9 cellular contexts compared by ENCODE assay signal in genomic region chr4:5142726-5143125, GRCh38.
DNase-seq lines count a peak whose midpoint lies in the region; ATAC-seq and TF ChIP-seq lines count a peak whose summit lies in the region.
"Had no signal": no experiment of that assay in that cellular context is flagged by ENCODE, and none has a peak within 500 bp of the region (broad histone marks: within the 10 kb centered on the region; RNA-seq: fewer than 3 reads in every experiment).

No MANE protein-coding gene starts in this region.

- H3K27me3 Mint-ChIP-seq in T-helper 2 cell treated with Interferon-gamma antibody and Interleukin-4, amounts not matched to agents 5 μg/mL and 100 μg/mL, for 36 hours (ENCODE audit: low read depth): no peaks in the 10 kb centered on the region
- H3K27me3 Mint-ChIP-seq: IgD-negative memory B cell had no signal

- H3K36me3 ChIP-seq in SJCRH30 (no peaks in the 10 kb centered on the region), spleen (no peaks in the 10 kb centered on the region)

- no peak overlapping the region for H3K27ac Mint-ChIP-seq in T-helper 2 cell treated with Interferon-gamma antibody and Interleukin-4, amounts not matched to agents 5 μg/mL and 100 μg/mL, for 36 hours

- DNase-seq in DMS 273 (lab: John Stamatoyannopoulos, UW; ENCODE audit: unreplicated experiment): peak; percentile 72
- DNase-seq in DMS 273 treated with DMSO at 0.1 percent for 48 hours (lab: John Stamatoyannopoulos, UW): no peak
- DNase-seq in SJCRH30: peak; percentile 43 to 68
- peak in 1 of 2 donors; percentile 36 for DNase-seq in foreskin fibroblast
- DNase-seq in spleen: no peak
- DNase-seq in T-helper 2 cell treated with Interferon-gamma antibody and Interleukin-4, amounts not matched to agents 5 μg/mL and 100 μg/mL, for 36 hours (ENCODE audit: low spot score): no peak
- no peak for DNase-seq in GOT3 (lab: John Stamatoyannopoulos, UW)

- 0 out of 2 replicates have a peak, but pooled peaks cover 10% of the 10 kb centered on the region for H3K27me3 ChIP-seq in SJCRH30
- H3K27me3 ChIP-seq in spleen (replicated peaks in 1 of 7): no peaks in the 10 kb centered on the region

- H3K4me3 ChIP-seq in SJCRH30 (no peak overlapping the region), foreskin fibroblast (ENCODE audit: low read depth in 1 of 2, low read length in 2 of 2) (no peak overlapping the region), spleen (no peak overlapping the region)

- intact Hi-C loops in spleen (cut with DNase I; ENCODE audit: low total_unique reads): loop anchor here (10.0 kb wide), 1 partner anchor 138 kb away; no protein-coding TSS in a partner anchor

- H3K4me3 Mint-ChIP-seq in T-helper 2 cell treated with Interferon-gamma antibody and Interleukin-4, amounts not matched to agents 5 μg/mL and 100 μg/mL, for 36 hours: no peak overlapping the region
- H3K4me3 Mint-ChIP-seq: IgD-negative memory B cell had no signal

- ATAC-seq in GM19452 (IDR thresholded peaks at IDR 0.05; ENCODE audit: unreplicated experiment): no peak

- H3K4me1 Mint-ChIP-seq in T-helper 2 cell treated with Interferon-gamma antibody and Interleukin-4, amounts not matched to agents 5 μg/mL and 100 μg/mL, for 36 hours (ENCODE audit: low read depth): no peaks in the 10 kb centered on the region
- H3K4me1 Mint-ChIP-seq: IgD-negative memory B cell had no signal

- no peaks in the 10 kb centered on the region for H3K36me3 Mint-ChIP-seq in T-helper 2 cell treated with Interferon-gamma antibody and Interleukin-4, amounts not matched to agents 5 μg/mL and 100 μg/mL, for 36 hours (ENCODE audit: low read depth)
- H3K36me3 Mint-ChIP-seq: IgD-negative memory B cell had no signal

- no peak for TF ChIP-seq POLR2A in spleen (IDR thresholded peaks at IDR 0.05)

- no peaks in the 10 kb centered on the region for H3K9me3 Mint-ChIP-seq in T-helper 2 cell treated with Interferon-gamma antibody and Interleukin-4, amounts not matched to agents 5 μg/mL and 100 μg/mL, for 36 hours
- H3K9me3 Mint-ChIP-seq: IgD-negative memory B cell had no signal

- 87 to 93% (median 87%) methylated on average over 3 of the region's 3 CpGs for WGBS in spleen, 5 donors

- H3K9me3 ChIP-seq in SJCRH30 (replicated peaks): no peaks in the 10 kb centered on the region; the same call in 1 of the 2 replicates
- H3K9me3 ChIP-seq in spleen: no peaks in the 10 kb centered on the region

- H3K4me1 ChIP-seq in SJCRH30 (no peaks in the 10 kb centered on the region), spleen (no peaks in the 10 kb centered on the region)

- TF ChIP-seq CTCF in foreskin fibroblast (IDR thresholded peaks at IDR 0.05; ENCODE audit: low read depth, low read length) (peak; percentile 67), spleen (IDR thresholded peaks at IDR 0.05 in 8 of 11, conservative IDR thresholded peaks at IDR 0.05 in 3 of 11) (peak in 8 of 11 experiments; percentile 12 to 67 (median 48))

- H3K27ac ChIP-seq in SJCRH30 (no peak overlapping the region), spleen (no peak overlapping the region)

Comparison
In these comparisons a context has a peak if more than half of its experiments do, and no peak if none do; other contexts are left out.
1. DNase-seq: peak in DMS 273 (single experiment) and SJCRH30 (2 of 2); none in DMS 273 treated with DMSO at 0.1 percent for 48 hours (single experiment), spleen (single experiment), T-helper 2 cell treated with Interferon-gamma antibody and Interleukin-4, amounts not matched to agents 5 μg/mL and 100 μg/mL, for 36 hours (single experiment) and GOT3 (single experiment).